In the genomic region with DNA sequence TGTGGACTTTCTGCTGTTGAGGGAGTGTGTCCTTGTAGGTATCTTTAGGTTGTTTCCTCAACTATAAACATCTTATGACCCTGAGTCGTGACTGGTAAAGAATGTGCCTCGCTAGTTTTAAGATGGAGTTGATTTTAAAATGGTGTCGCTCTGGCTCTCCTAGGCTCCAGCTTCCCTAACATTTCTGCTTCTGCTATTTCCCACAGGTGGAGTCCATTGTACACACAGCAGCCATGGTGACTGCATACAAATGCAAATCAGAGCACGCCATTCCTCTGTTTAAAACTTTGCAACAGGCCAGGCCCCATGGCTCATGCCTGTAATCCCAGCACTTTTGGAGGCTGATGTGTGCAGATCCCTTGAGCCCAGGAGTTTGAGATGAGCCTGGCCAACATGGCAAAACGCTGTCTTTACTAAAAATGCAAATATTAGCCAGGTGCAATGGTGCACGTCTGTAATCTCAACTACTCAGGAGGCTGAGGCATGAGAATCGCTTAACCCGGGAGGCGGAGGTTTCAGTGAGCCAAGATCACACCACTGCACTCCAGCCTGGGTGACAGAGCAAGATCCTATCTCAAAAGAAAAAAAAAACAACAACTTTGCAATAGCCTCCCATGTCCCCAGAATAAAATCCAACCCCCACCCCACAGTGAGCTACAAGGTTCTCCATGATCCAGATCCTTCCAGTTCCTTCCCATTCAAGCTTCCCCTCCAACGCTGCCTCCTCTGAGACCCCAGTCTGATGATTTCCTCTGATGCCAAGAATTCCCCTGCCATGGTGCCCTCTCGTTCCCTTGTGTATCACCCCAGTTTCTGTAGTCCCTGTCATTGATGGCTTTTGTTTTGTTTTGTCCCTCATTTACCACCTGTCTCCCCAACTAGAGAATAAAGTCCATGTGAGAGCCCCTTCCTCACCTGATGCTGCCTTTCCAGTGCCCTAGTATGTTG, we compare ENCODE assay signal across 1 cellular context.
TF ChIP-seq lines count a peak whose summit lies in the region.

No MANE protein-coding gene starts in this region.

TF ChIP-seq in H1, 55 proteins besides CTCF, POLR2A, EP300 and RAD21:
- 0 out of 2 replicates have a peak, but pooled peaks have one; percentile 9 for TF ChIP-seq YY1 (IDR thresholded peaks at IDR 0.05; ENCODE audit: low read depth, low read length)
- TF ChIP-seq TBP (IDR thresholded peaks at IDR 0.05; ENCODE audit: low read depth, low read length): no peak
